In genomic region chr18:79750980-79751571, GRCh38 we compare ENCODE assay signal across 17 cellular contexts. TPM values are rescaled to one million over a fixed set of nuclear protein-coding genes. Genes with fewer than 3 reads are reported as not detected.
DNase-seq lines count a peak whose midpoint lies in the region; ATAC-seq and TF ChIP-seq lines count a peak whose summit lies in the region.
"Had no signal": no experiment of that assay in that cellular context is flagged by ENCODE, and none has a peak within 500 bp of the region (broad histone marks: within the 10 kb centered on the region; RNA-seq: fewer than 3 reads in every experiment).

No MANE protein-coding gene starts in this region.

- peaks cover 4% of the 10 kb centered on the region for H3K27me3 Mint-ChIP-seq in endothelial cell (ENCODE audit: unreplicated experiment)
- H3K27me3 Mint-ChIP-seq: activated CD4-positive, alpha-beta T cell treated with anti-CD3 and anti-CD28 coated beads, Interleukin-2, amount 10 ng/mL, durations not matched to agents 7 days and 5 days; activated naive CD8-positive, alpha-beta T cell treated with anti-CD3 and anti-CD28 coated beads, Interleukin-2, amount 50 U/mL, for 24 hours; activated T-cell treated with anti-CD3 and anti-CD28 coated beads, Interleukin-2, amount 50 U/mL, for 24 hours; CD8-positive, alpha-beta memory T cell had no signal

- no peaks in the 10 kb centered on the region for H3K4me1 Mint-ChIP-seq in endothelial cell (ENCODE audit: unreplicated experiment)
- H3K4me1 Mint-ChIP-seq: activated CD4-positive, alpha-beta T cell treated with anti-CD3 and anti-CD28 coated beads, Interleukin-2, amount 10 ng/mL, durations not matched to agents 7 days and 5 days; activated naive CD8-positive, alpha-beta T cell treated with anti-CD3 and anti-CD28 coated beads, Interleukin-2, amount 50 U/mL, for 24 hours had no signal

- DNase-seq in NCI-H345 (lab: John Stamatoyannopoulos, UW) = peak; percentile 30
- DNase-seq in NCI-H345 treated with DMSO at 0.1 percent for 48 hours (lab: John Stamatoyannopoulos, UW; ENCODE audit: unreplicated experiment) = no peak
- no peak for DNase-seq in endothelial cell (ENCODE audit: low spot score)
- DNase-seq in transverse colon = peak; percentile 91
- no peak for DNase-seq in NCI-H1105 treated with DMSO at 0.1 percent for 48 hours (lab: John Stamatoyannopoulos, UW)
- DNase-seq: activated CD4-positive, alpha-beta T cell treated with anti-CD3 and anti-CD28 coated beads, Interleukin-2, amount 10 ng/mL, durations not matched to agents 7 days and 5 days; activated naive CD8-positive, alpha-beta T cell treated with anti-CD3 and anti-CD28 coated beads, Interleukin-2, amount 50 U/mL, for 24 hours; activated T-cell treated with anti-CD3 and anti-CD28 coated beads, Interleukin-2, amount 50 U/mL, for 24 hours; central memory CD4-positive, alpha-beta T cell; immature natural killer cell; NCI-H1436 treated with DMSO at 0.1 percent for 48 hours; occipital lobe had no signal

- 59 to 69% methylated on average over 6 to 12 of the region's 13 CpGs for WGBS in transverse colon (ENCODE audit: low coverage in 1 of 2), 2 donors

- peaks cover 26% of the 10 kb centered on the region for H3K36me3 Mint-ChIP-seq in endothelial cell (ENCODE audit: low read depth, unreplicated experiment)

- no peak for TF ChIP-seq POLR2A in transverse colon (IDR thresholded peaks at IDR 0.05)

- in situ Hi-C loops in transverse colon (cut with MboI; ENCODE audit: low pct_ligation_motif_present in 1 of 4, low pct_unique_long_range_greater_than_20kb in 1 of 4, low sequenced_read_pairs in 3 of 4) = no loop called here

- H3K9me3 ChIP-seq in muscle layer of duodenum (ENCODE audit: control insufficient read depth in 1 of 2, low read length in 2 of 2) (no peaks in the 10 kb centered on the region), transverse colon (no peaks in the 10 kb centered on the region)

- intact Hi-C loops in transverse colon (cut with DNase I; ENCODE audit: low total_unique reads) = no loop called here

- no peaks in the 10 kb centered on the region for H3K9me3 Mint-ChIP-seq in endothelial cell (ENCODE audit: unreplicated experiment)
- H3K9me3 Mint-ChIP-seq: activated CD4-positive, alpha-beta T cell treated with anti-CD3 and anti-CD28 coated beads, Interleukin-2, amount 10 ng/mL, durations not matched to agents 7 days and 5 days; activated naive CD8-positive, alpha-beta T cell treated with anti-CD3 and anti-CD28 coated beads, Interleukin-2, amount 50 U/mL, for 24 hours; CD8-positive, alpha-beta memory T cell; immature natural killer cell had no signal

- ATAC-seq in GM21786 (IDR thresholded peaks at IDR 0.05; ENCODE audit: unreplicated experiment) (no peak), GM18858 (IDR thresholded peaks at IDR 0.05; ENCODE audit: unreplicated experiment) (no peak)
- ATAC-seq: activated naive CD8-positive, alpha-beta T cell treated with anti-CD3 and anti-CD28 coated beads, Interleukin-2, amount 50 U/mL, for 24 hours had no signal

- no peak overlapping the region for H3K4me3 ChIP-seq in muscle layer of duodenum (ENCODE audit: low read depth in 1 of 2, low read length in 2 of 2)
- no peak overlapping the region for H3K4me3 ChIP-seq in transverse colon

- H3K4me3 Mint-ChIP-seq in endothelial cell (ENCODE audit: unreplicated experiment) = no peak overlapping the region
- H3K4me3 Mint-ChIP-seq: activated CD4-positive, alpha-beta T cell treated with anti-CD3 and anti-CD28 coated beads, Interleukin-2, amount 10 ng/mL, durations not matched to agents 7 days and 5 days; activated naive CD8-positive, alpha-beta T cell treated with anti-CD3 and anti-CD28 coated beads, Interleukin-2, amount 50 U/mL, for 24 hours; activated T-cell treated with anti-CD3 and anti-CD28 coated beads, Interleukin-2, amount 50 U/mL, for 24 hours; CD8-positive, alpha-beta memory T cell; immature natural killer cell had no signal

- H3K27me3 ChIP-seq in muscle layer of duodenum (ENCODE audit: low read depth, low read length) (no peaks in the 10 kb centered on the region), transverse colon (no peaks in the 10 kb centered on the region)

- H3K4me1 ChIP-seq in muscle layer of duodenum (ENCODE audit: control insufficient read depth in 1 of 2, insufficient read depth in 2 of 2, low read length in 2 of 2) (no peaks in the 10 kb centered on the region), transverse colon (peaks cover 0 to 8% (median 5%) of the 10 kb centered on the region in 4 donors)

- H3K27ac ChIP-seq in muscle layer of duodenum (ENCODE audit: low read length) (peak overlapping the region; percentile 59), transverse colon (peak overlapping the region; percentile 27 to 71 (median 68))

- H3K27ac Mint-ChIP-seq in endothelial cell (ENCODE audit: unreplicated experiment) = peak overlapping the region; percentile 73
- H3K27ac Mint-ChIP-seq: activated CD4-positive, alpha-beta T cell treated with anti-CD3 and anti-CD28 coated beads, Interleukin-2, amount 10 ng/mL, durations not matched to agents 7 days and 5 days; activated naive CD8-positive, alpha-beta T cell treated with anti-CD3 and anti-CD28 coated beads, Interleukin-2, amount 50 U/mL, for 24 hours; activated T-cell treated with anti-CD3 and anti-CD28 coated beads, Interleukin-2, amount 50 U/mL, for 24 hours had no signal

- TF ChIP-seq CTCF in endothelial cell (IDR thresholded peaks at IDR 0.05; ENCODE audit: unreplicated experiment) (no peak), transverse colon (IDR thresholded peaks at IDR 0.05) (no peak)

- no peak for TF ChIP-seq EP300 in transverse colon (IDR thresholded peaks at IDR 0.05; ENCODE audit: low read depth)

- H3K36me3 ChIP-seq in muscle layer of duodenum (ENCODE audit: control insufficient read depth in 1 of 2, insufficient read depth in 2 of 2, low read length in 2 of 2) = peaks cover 16 to 55% of the 10 kb centered on the region in 2 donors
- peaks cover 0 to 24% (median 10%) of the 10 kb centered on the region in 4 donors for H3K36me3 ChIP-seq in transverse colon

RNA-seq across cellular contexts. Expression of gene KCNG2, which starts 46.7 kb away (rescaled TPM):
- 0.56 TPM for total RNA-seq in endothelial cell (ENCODE audit: unreplicated experiment)
- total RNA-seq in transverse colon = 1 to 10 TPM in 1 of 4 donors, under 1 TPM in 1, not detected in 2; 0.41 to 6.7 TPM
- total RNA-seq: activated CD4-positive, alpha-beta T cell treated with anti-CD3 and anti-CD28 coated beads, Interleukin-2, amount 10 ng/mL, durations not matched to agents 7 days and 5 days; CD8-positive, alpha-beta memory T cell; HT1080 had no signal

Comparison
In these comparisons a context has a peak if more than half of its experiments do, and no peak if none do; other contexts are left out.
1. DNase-seq: peak in NCI-H345 (single experiment) and transverse colon (single experiment); none in NCI-H345 treated with DMSO at 0.1 percent for 48 hours (single experiment), endothelial cell (single experiment) and NCI-H1105 treated with DMSO at 0.1 percent for 48 hours (single experiment).